Comparison of ENCODE assay signal across 16 cellular contexts in genomic region chr4:109183851-109184345, GRCh38.
DNase-seq lines count a peak whose midpoint lies in the region; TF ChIP-seq lines count a peak whose summit lies in the region.
"Had no signal": no experiment of that assay in that cellular context is flagged by ENCODE, and none has a peak within 500 bp of the region (broad histone marks: within the 10 kb centered on the region; RNA-seq: fewer than 3 reads in every experiment).

No MANE protein-coding gene starts in this region.

- CTCF ChIA-PET in HEK293 (lab: Yijun Ruan, JAX), result interaction anchor here (0.6 to 1.3 kb wide), 3 partner anchors 37 to 1722 kb away, joined by 3 to 5 read pairs (median 3); no protein-coding TSS in a partner anchor

- DNase-seq in astrocyte of the hippocampus (ENCODE audit: low read depth, low spot score), result peak; percentile 32
- DNase-seq in glomerular endothelial cell (ENCODE audit: extremely low read depth, low read depth, low spot score), result peak; percentile 23
- peak; percentile 3 for DNase-seq in pulmonary artery endothelial cell (ENCODE audit: low read depth, low spot score)
- DNase-seq in type B pancreatic cell (ENCODE audit: extremely low spot score, unreplicated experiment), result no peak
- no peak for DNase-seq in NCI-H2227 treated with DMSO at 0.1 percent for 48 hours (lab: John Stamatoyannopoulos, UW)
- no peak for DNase-seq in DMS 273 treated with DMSO at 0.1 percent for 48 hours (lab: John Stamatoyannopoulos, UW)
- DNase-seq: CD8-positive, alpha-beta T cell; NCI-H1105; NCI-H187 treated with DMSO at 0.1 percent for 48 hours; NCI-H510A; NCI-H82; Peyer's patch; SHP77 treated with DMSO at 0.1 percent for 48 hours had no signal

- H3K4me3 ChIP-seq in HEK293 (ENCODE audit: low read depth, low read length), result no peak overlapping the region
- H3K4me3 ChIP-seq: MG63, Peyer's patch had no signal

- H3K9me3 Mint-ChIP-seq in type B pancreatic cell, result peaks cover 13% of the 10 kb centered on the region

- H3K9me3 ChIP-seq in HEK293 (ENCODE audit: control insufficient read depth, insufficient read depth, low read depth, low read length), result no peaks in the 10 kb centered on the region
- H3K9me3 ChIP-seq: MG63, Peyer's patch had no signal

- no peak overlapping the region for H3K27ac ChIP-seq in HEK293 (ENCODE audit: extremely low read depth, low read depth, low read length)
- H3K27ac ChIP-seq: KMS-11 had no signal

- no peak overlapping the region for H3K27ac Mint-ChIP-seq in type B pancreatic cell
- H3K27ac Mint-ChIP-seq: CD8-positive, alpha-beta T cell had no signal

- H3K4me1 Mint-ChIP-seq in type B pancreatic cell (ENCODE audit: unreplicated experiment), result peaks cover 3% of the 10 kb centered on the region

- no peaks in the 10 kb centered on the region for H3K36me3 ChIP-seq in HEK293 (ENCODE audit: control insufficient read depth in 2 of 2, insufficient read depth in 1 of 2, low read length in 2 of 2)
- H3K36me3 ChIP-seq: MG63, Peyer's patch had no signal

- no peak overlapping the region for H3K4me3 Mint-ChIP-seq in type B pancreatic cell
- H3K4me3 Mint-ChIP-seq: CD8-positive, alpha-beta T cell had no signal

- H3K36me3 Mint-ChIP-seq in type B pancreatic cell, result no peaks in the 10 kb centered on the region
- H3K36me3 Mint-ChIP-seq: CD8-positive, alpha-beta T cell had no signal

- no peaks in the 10 kb centered on the region for H3K4me1 ChIP-seq in HEK293 (ENCODE audit: control insufficient read depth, insufficient read depth, low read length)
- H3K4me1 ChIP-seq: Peyer's patch had no signal

- no peak for TF ChIP-seq CTCF in HEK293 (tag by site-specific recombination; IDR thresholded peaks at IDR 0.05)
- TF ChIP-seq CTCF in type B pancreatic cell (conservative IDR thresholded peaks at IDR 0.05), result no peak

- POLR2A ChIA-PET in HEK293 (lab: Yijun Ruan, JAX), result no interaction called here

- H3K27me3 Mint-ChIP-seq in type B pancreatic cell, result peaks cover 9% of the 10 kb centered on the region

TF ChIP-seq in HEK293, 187 proteins besides CTCF, POLR2A, EP300 and RAD21:
- no peak for TF ChIP-seq ZFP41 (tag by site-specific recombination; IDR thresholded peaks at IDR 0.05; ENCODE audit: borderline replicate concordance)
- TF ChIP-seq PRDM4 (tag by site-specific recombination; IDR thresholded peaks at IDR 0.05), result no peak
- TF ChIP-seq, protein P1, sequence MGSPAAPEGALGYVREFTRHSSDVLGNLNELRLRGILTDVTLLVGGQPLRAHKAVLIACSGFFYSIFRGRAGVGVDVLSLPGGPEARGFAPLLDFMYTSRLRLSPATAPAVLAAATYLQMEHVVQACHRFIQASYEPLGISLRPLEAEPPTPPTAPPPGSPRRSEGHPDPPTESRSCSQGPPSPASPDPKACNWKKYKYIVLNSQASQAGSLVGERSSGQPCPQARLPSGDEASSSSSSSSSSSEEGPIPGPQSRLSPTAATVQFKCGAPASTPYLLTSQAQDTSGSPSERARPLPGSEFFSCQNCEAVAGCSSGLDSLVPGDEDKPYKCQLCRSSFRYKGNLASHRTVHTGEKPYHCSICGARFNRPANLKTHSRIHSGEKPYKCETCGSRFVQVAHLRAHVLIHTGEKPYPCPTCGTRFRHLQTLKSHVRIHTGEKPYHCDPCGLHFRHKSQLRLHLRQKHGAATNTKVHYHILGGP (tag by site-specific recombination; IDR thresholded peaks at IDR 0.05), result peak; percentile 50; the same call in 1 of the 2 replicates
- TF ChIP-seq, protein P2, sequence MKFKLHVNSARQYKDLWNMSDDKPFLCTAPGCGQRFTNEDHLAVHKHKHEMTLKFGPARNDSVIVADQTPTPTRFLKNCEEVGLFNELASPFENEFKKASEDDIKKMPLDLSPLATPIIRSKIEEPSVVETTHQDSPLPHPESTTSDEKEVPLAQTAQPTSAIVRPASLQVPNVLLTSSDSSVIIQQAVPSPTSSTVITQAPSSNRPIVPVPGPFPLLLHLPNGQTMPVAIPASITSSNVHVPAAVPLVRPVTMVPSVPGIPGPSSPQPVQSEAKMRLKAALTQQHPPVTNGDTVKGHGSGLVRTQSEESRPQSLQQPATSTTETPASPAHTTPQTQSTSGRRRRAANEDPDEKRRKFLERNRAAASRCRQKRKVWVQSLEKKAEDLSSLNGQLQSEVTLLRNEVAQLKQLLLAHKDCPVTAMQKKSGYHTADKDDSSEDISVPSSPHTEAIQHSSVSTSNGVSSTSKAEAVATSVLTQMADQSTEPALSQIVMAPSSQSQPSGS (tag by site-specific recombination; IDR thresholded peaks at IDR 0.05; ENCODE audit: low read depth), result no peak
- TF ChIP-seq, protein P3, sequence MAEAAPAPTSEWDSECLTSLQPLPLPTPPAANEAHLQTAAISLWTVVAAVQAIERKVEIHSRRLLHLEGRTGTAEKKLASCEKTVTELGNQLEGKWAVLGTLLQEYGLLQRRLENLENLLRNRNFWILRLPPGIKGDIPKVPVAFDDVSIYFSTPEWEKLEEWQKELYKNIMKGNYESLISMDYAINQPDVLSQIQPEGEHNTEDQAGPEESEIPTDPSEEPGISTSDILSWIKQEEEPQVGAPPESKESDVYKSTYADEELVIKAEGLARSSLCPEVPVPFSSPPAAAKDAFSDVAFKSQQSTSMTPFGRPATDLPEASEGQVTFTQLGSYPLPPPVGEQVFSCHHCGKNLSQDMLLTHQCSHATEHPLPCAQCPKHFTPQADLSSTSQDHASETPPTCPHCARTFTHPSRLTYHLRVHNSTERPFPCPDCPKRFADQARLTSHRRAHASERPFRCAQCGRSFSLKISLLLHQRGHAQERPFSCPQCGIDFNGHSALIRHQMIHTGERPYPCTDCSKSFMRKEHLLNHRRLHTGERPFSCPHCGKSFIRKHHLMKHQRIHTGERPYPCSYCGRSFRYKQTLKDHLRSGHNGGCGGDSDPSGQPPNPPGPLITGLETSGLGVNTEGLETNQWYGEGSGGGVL (tag by site-specific recombination; IDR thresholded peaks at IDR 0.05), result no peak
- TF ChIP-seq ZBTB6 (tag by site-specific recombination; IDR thresholded peaks at IDR 0.05), result peak; percentile 42; the same call in 1 of the 2 replicates

Comparison
In these comparisons a context has a peak if more than half of its experiments do, and no peak if none do; other contexts are left out.
1. DNase-seq: peak in astrocyte of the hippocampus (single experiment), glomerular endothelial cell (single experiment) and pulmonary artery endothelial cell (single experiment); none in type B pancreatic cell (single experiment), NCI-H2227 treated with DMSO at 0.1 percent for 48 hours (single experiment) and DMS 273 treated with DMSO at 0.1 percent for 48 hours (single experiment).